In genomic region chr3:38487323-38487722, GRCh38 we compare ENCODE assay signal across 16 cellular contexts.
A peak's percentile ranks its signal among the peaks of the same experiment; 100 is the strongest.
DNase-seq lines count a peak whose midpoint lies in the region; ATAC-seq, FAIRE-seq and TF ChIP-seq lines count a peak whose summit lies in the region.
"Had no signal": no experiment of that assay in that cellular context is flagged by ENCODE, and none has a peak within 500 bp of the region (broad histone marks: within the 10 kb centered on the region; RNA-seq: fewer than 3 reads in every experiment).

No MANE protein-coding gene starts in this region.

- H3K4me1 ChIP-seq in MM.1S (ENCODE audit: low read length) = peaks cover 6% of the 10 kb centered on the region; the same call in 1 of the 2 replicates

- ATAC-seq in GM18517 (IDR thresholded peaks at IDR 0.05; ENCODE audit: unreplicated experiment) (peak; percentile 88), GM21360 (IDR thresholded peaks at IDR 0.05; ENCODE audit: unreplicated experiment) (peak; percentile 91), HG02973 (IDR thresholded peaks at IDR 0.05; ENCODE audit: unreplicated experiment) (peak; percentile 70)
- ATAC-seq: activated T-cell treated with anti-CD3 and anti-CD28 coated beads, Interleukin-2, amount 50 U/mL, for 4 hours had no signal

- no peak overlapping the region for H3K4me2 ChIP-seq in MM.1S (ENCODE audit: low read depth, low read length)
- H3K4me2 ChIP-seq: KMS-11, PC-9 had no signal

- H3K36me3 ChIP-seq in MM.1S (replicated peaks; ENCODE audit: insufficient read depth, low read length) = no peaks in the 10 kb centered on the region
- H3K36me3 ChIP-seq: brain microvascular endothelial cell had no signal

- H3K9me2 ChIP-seq in MM.1S (replicated peaks; ENCODE audit: insufficient read depth, low read length) = no peaks in the 10 kb centered on the region

- no peak for FAIRE-seq in HTR-8/SVneo (lab: Jason Lieb, UNC)

- no peak overlapping the region for H3K4me3 ChIP-seq in MM.1S (ENCODE audit: low read length)
- H3K4me3 ChIP-seq: PC-9 had no signal

- no peak overlapping the region for H3K27ac ChIP-seq in MM.1S (ENCODE audit: low read length)
- H3K27ac ChIP-seq: brain microvascular endothelial cell, KMS-11, PC-9 had no signal

- TF ChIP-seq CTCF in MM.1S (IDR thresholded peaks at IDR 0.05; ENCODE audit: low read length) = no peak

- no peaks in the 10 kb centered on the region for H3K27me3 ChIP-seq in MM.1S (replicated peaks; ENCODE audit: insufficient read depth, low read length)
- H3K27me3 ChIP-seq: brain microvascular endothelial cell had no signal

- H3F3A ChIP-seq in MM.1S (ENCODE audit: insufficient read depth, low read length) = 0 out of 2 replicates have a peak, but pooled peaks cover 5% of the 10 kb centered on the region

- H4K20me1 ChIP-seq in MM.1S (ENCODE audit: insufficient read depth, low read length) = no peaks in the 10 kb centered on the region

- no peaks in the 10 kb centered on the region for H3K9me3 ChIP-seq in MM.1S (replicated peaks; ENCODE audit: insufficient read depth, low read length)

- H3K9ac ChIP-seq in MM.1S (ENCODE audit: low read length) = no peak overlapping the region
- H3K9ac ChIP-seq: KMS-11 had no signal

- H2AFZ ChIP-seq in MM.1S (ENCODE audit: low read length) = no peak overlapping the region
- H2AFZ ChIP-seq: PC-9 had no signal

- no peaks in the 10 kb centered on the region for H3K79me2 ChIP-seq in MM.1S (ENCODE audit: low read length)

- DNase-seq in MM.1S = peak; percentile 41
- no peak for DNase-seq in SKM-1 treated with dmso at 0.1 percent for 144 hours (lab: John Stamatoyannopoulos, UW; ENCODE audit: unreplicated experiment)
- DNase-seq in NCI-H524 treated with DMSO at 0.1 percent for 48 hours (lab: John Stamatoyannopoulos, UW) = no peak
- DNase-seq in globus pallidus (ENCODE audit: low spot score) = no peak
- DNase-seq in HTR-8/SVneo (ENCODE audit: insufficient read length, low spot score) = no peak
- DNase-seq: activated T-cell treated with anti-CD3 and anti-CD28 coated beads, Interleukin-2, amount 50 U/mL, for 4 hours; brain microvascular endothelial cell; H7; NCI-H2107; PC-9; stimulated activated CD4-positive, alpha-beta T cell treated with anti-CD3 and anti-CD28 coated beads, Interleukin-4, amount 100 ng/mL, for 24 hours; T1000 had no signal
